Comparison of ENCODE assay signal across 1 cellular context in the genomic region with DNA sequence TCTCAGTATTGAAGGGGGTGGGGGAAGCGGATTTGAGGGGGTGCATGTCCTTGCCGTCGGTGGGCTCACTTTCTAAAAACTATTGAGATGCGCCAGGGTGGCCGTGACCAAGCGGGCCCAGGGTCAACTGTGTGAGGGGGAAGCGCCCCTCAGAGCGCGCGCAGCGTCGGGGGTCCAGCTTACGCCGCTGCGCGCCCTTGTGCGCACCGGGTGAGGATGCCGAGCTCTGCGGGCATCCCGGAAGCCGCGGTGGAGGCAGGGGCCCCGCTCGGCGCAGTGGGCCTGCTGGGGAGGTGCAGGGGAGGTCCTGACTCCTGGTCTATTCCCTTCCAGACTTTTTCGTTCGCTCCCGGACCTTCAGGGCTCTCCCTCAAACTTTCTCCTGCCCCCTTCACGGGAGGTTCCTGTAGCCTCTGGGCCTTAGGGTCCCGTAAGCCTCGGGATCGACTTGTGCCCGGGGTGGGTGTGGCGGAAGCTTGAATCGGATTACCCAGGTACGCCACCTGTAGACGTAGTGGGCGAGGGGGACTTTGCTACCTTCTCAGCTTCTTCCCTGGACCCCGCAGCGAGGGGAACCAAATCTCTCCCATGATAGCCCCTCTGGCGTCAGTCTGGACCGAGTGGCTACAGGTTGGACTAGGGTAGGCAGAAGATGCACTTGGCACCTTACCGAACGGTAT.
TF ChIP-seq lines count a peak whose summit lies in the region.

No MANE protein-coding gene starts in this region.

TF ChIP-seq in neural cell, 6 proteins besides CTCF, POLR2A, EP300 and RAD21:
- TF ChIP-seq, protein P1, sequence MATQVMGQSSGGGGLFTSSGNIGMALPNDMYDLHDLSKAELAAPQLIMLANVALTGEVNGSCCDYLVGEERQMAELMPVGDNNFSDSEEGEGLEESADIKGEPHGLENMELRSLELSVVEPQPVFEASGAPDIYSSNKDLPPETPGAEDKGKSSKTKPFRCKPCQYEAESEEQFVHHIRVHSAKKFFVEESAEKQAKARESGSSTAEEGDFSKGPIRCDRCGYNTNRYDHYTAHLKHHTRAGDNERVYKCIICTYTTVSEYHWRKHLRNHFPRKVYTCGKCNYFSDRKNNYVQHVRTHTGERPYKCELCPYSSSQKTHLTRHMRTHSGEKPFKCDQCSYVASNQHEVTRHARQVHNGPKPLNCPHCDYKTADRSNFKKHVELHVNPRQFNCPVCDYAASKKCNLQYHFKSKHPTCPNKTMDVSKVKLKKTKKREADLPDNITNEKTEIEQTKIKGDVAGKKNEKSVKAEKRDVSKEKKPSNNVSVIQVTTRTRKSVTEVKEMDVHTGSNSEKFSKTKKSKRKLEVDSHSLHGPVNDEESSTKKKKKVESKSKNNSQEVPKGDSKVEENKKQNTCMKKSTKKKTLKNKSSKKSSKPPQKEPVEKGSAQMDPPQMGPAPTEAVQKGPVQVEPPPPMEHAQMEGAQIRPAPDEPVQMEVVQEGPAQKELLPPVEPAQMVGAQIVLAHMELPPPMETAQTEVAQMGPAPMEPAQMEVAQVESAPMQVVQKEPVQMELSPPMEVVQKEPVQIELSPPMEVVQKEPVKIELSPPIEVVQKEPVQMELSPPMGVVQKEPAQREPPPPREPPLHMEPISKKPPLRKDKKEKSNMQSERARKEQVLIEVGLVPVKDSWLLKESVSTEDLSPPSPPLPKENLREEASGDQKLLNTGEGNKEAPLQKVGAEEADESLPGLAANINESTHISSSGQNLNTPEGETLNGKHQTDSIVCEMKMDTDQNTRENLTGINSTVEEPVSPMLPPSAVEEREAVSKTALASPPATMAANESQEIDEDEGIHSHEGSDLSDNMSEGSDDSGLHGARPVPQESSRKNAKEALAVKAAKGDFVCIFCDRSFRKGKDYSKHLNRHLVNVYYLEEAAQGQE (IDR thresholded peaks at IDR 0.05; ENCODE audit: borderline replicate concordance) = no peak
- TF ChIP-seq EZH2 (IDR thresholded peaks at IDR 0.05; ENCODE audit: borderline replicate concordance, insufficient read depth, low read length, poor library complexity, severe bottlenecking) = peak; percentile 68
